1 cellular context compared by ENCODE assay signal in the genomic region with DNA sequence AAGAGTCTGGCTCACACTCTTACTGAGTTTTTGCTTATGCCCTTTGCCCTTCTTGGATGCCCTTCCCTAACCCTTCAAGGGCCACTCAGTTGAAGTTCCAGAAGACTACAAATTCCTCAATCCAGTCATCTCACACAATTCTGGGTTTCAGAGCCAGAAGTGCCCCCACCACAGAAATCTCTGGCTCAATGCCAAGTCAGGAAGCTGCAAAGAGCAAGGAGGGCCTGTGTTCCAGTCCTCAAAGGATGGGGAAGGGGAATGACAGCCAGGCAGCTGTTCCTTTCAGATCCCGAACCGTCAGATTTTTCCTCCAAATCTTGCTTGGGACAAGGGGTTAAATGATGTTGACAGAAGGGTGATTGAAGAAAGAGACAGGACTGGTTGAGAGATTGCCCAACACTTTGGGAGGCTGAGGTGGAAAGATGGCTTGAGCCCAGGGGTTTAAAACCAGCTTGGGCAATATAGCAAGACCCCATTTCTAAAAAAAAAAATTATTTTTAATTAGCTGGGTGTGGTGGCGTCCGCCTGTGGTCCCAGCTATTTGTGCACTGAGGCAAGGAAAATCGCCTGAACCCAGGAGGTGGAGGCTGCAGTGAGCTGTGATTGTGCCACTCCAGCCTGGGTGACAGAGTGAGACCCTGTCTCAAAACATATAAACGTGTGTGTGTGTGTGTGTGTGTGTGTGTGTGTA.
TF ChIP-seq lines count a peak whose summit lies in the region.

No MANE protein-coding gene starts in this region.

TF ChIP-seq in IMR-90, 13 proteins besides CTCF, POLR2A, EP300 and RAD21 (continued from another document):
- TF ChIP-seq NFE2L2 (IDR thresholded peaks at IDR 0.05; ENCODE audit: low read depth, low read length) (no peak), BHLHE40 (IDR thresholded peaks at IDR 0.05; ENCODE audit: low read depth, low read length) (no peak), SMC3 (IDR thresholded peaks at IDR 0.05; ENCODE audit: low read depth, low read length) (no peak), FOS (IDR thresholded peaks at IDR 0.05; ENCODE audit: low read depth, low read length) (no peak), CHD1 (IDR thresholded peaks at IDR 0.05; ENCODE audit: low read depth, low read length) (no peak), MAZ (IDR thresholded peaks at IDR 0.05; ENCODE audit: borderline replicate concordance, low read depth, low read length) (no peak)
- TF ChIP-seq, protein P1, sequence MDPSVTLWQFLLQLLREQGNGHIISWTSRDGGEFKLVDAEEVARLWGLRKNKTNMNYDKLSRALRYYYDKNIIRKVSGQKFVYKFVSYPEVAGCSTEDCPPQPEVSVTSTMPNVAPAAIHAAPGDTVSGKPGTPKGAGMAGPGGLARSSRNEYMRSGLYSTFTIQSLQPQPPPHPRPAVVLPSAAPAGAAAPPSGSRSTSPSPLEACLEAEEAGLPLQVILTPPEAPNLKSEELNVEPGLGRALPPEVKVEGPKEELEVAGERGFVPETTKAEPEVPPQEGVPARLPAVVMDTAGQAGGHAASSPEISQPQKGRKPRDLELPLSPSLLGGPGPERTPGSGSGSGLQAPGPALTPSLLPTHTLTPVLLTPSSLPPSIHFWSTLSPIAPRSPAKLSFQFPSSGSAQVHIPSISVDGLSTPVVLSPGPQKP (IDR thresholded peaks at IDR 0.05; ENCODE audit: borderline replicate concordance, low read depth, low read length), result no peak
